Comparison of ENCODE assay signal across 20 cellular contexts in the genomic region with DNA sequence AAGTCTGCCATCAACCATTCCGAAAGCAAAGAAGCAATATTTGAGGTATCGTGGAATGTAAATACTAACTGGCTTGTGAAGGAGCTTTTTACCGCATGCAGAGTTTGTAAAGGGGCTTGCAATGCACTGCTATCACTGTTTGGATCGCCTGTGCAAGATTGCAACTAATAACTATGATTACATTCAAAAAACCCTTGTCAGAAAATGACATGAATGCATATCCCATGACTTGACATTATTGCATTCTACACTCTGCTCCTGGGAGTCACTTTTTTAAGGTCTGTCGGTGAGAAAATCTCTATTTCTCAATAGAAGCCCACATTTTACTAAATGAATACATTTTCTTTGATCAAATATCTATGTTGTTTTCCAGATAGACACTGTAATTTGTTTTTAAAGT.
A peak's percentile ranks its signal among the peaks of the same experiment; 100 is the strongest.
DNase-seq lines count a peak whose midpoint lies in the region; ATAC-seq lines count a peak whose summit lies in the region.
"Had no signal": no experiment of that assay in that cellular context is flagged by ENCODE, and none has a peak within 500 bp of the region (broad histone marks: within the 10 kb centered on the region; RNA-seq: fewer than 3 reads in every experiment).

No MANE protein-coding gene starts in this region.

- no peaks in the 10 kb centered on the region for H3K36me3 ChIP-seq in mesenchymal stem cell (ENCODE audit: control insufficient read depth in 1 of 2, insufficient read depth in 2 of 2, low read depth in 1 of 2, low read length in 2 of 2)
- H3K36me3 ChIP-seq: BLaER1 treated with 17β-estradiol and CSF1 and Interleukin-3, amounts not matched to agents 10 nM and 100 nM; HAP-1 had no signal

- H2AFZ ChIP-seq in mesenchymal stem cell (ENCODE audit: low read depth, low read length) = no peak overlapping the region
- H2AFZ ChIP-seq: GM23248 had no signal

- no peak overlapping the region for H4K8ac ChIP-seq in mesenchymal stem cell (ENCODE audit: low read length)

- WGBS in mesenchymal stem cell = 85% methylated on average over 4 of the region's 5 CpGs

- no peaks in the 10 kb centered on the region for H3K27me3 ChIP-seq in mesenchymal stem cell (ENCODE audit: control insufficient read depth in 1 of 2, insufficient read depth in 1 of 2, low read length in 2 of 2)
- H3K27me3 ChIP-seq: BLaER1 treated with 17β-estradiol and CSF1 and Interleukin-3, amounts not matched to agents 10 nM and 100 nM had no signal

- H2AK5ac ChIP-seq in mesenchymal stem cell (ENCODE audit: low read length, severe bottlenecking) = no peak overlapping the region

- H2BK15ac ChIP-seq in mesenchymal stem cell (ENCODE audit: low read depth, poor library complexity, severe bottlenecking) = no peak overlapping the region

- no peak overlapping the region for H3K4me2 ChIP-seq in mesenchymal stem cell (ENCODE audit: low read length, poor library complexity, severe bottlenecking)
- H3K4me2 ChIP-seq: BLaER1 treated with 17β-estradiol and CSF1 and Interleukin-3, amounts not matched to agents 10 nM and 100 nM had no signal

- H3K14ac ChIP-seq in mesenchymal stem cell (ENCODE audit: low read length in 2 of 2) = no peak overlapping the region

- H2BK120ac ChIP-seq in mesenchymal stem cell (ENCODE audit: low read depth, low read length) = no peak overlapping the region

- no peak overlapping the region for H2BK5ac ChIP-seq in mesenchymal stem cell (ENCODE audit: low read depth, low read length, poor library complexity, severe bottlenecking)

- H2BK12ac ChIP-seq in mesenchymal stem cell (ENCODE audit: low read length in 2 of 2) = no peak overlapping the region

- no peaks in the 10 kb centered on the region for H3K9me3 ChIP-seq in mesenchymal stem cell (ENCODE audit: control insufficient read depth, low read length)
- H3K9me3 ChIP-seq: BLaER1 treated with 17β-estradiol and CSF1 and Interleukin-3, amounts not matched to agents 10 nM and 100 nM; HAP-1 had no signal

- no peak overlapping the region for H3K4me3 ChIP-seq in mesenchymal stem cell (ENCODE audit: insufficient read depth in 1 of 2, low read depth in 1 of 2, low read length in 2 of 2)
- H3K4me3 ChIP-seq: BLaER1 treated with 17β-estradiol and CSF1 and Interleukin-3, amounts not matched to agents 10 nM and 100 nM; GM12878; GM23248; HAP-1; K562 had no signal

- no peaks in the 10 kb centered on the region for H3K79me1 ChIP-seq in mesenchymal stem cell (replicated peaks; ENCODE audit: low read length, poor library complexity, severe bottlenecking)

- H3K27ac ChIP-seq in mesenchymal stem cell (ENCODE audit: low read length, poor library complexity, severe bottlenecking) (no peak overlapping the region), substantia nigra (ENCODE audit: low read depth, low read length, poor library complexity, severe bottlenecking) (no peak overlapping the region)
- H3K27ac ChIP-seq: 22Rv1; BLaER1 treated with 17β-estradiol and CSF1 and Interleukin-3, amounts not matched to agents 10 nM and 100 nM; GM23248; HL-60 had no signal

- H3K9ac ChIP-seq in mesenchymal stem cell (ENCODE audit: low read length) = no peak overlapping the region
- H3K9ac ChIP-seq: BLaER1 treated with 17β-estradiol and CSF1 and Interleukin-3, amounts not matched to agents 10 nM and 100 nM; GM23248 had no signal

- no peak overlapping the region for H3K4ac ChIP-seq in mesenchymal stem cell (ENCODE audit: low read depth in 1 of 2, low read length in 2 of 2)

- H3K23ac ChIP-seq in mesenchymal stem cell (ENCODE audit: low read length in 2 of 2) = no peak overlapping the region

- DNase-seq in NCI-H2081 (lab: John Stamatoyannopoulos, UW) (peak; percentile 6 to 55), NCI-H2081 treated with DMSO at 0.1 percent for 48 hours (lab: John Stamatoyannopoulos, UW) (no peak), COR-L47 (lab: John Stamatoyannopoulos, UW) (peak; percentile 2), mesenchymal stem cell (peak; percentile 8), substantia nigra (lab: John Stamatoyannopoulos, UW) (no peak), NCI-H187 treated with DMSO at 0.1 percent for 48 hours (lab: John Stamatoyannopoulos, UW) (no peak)
- DNase-seq: CD8-positive, alpha-beta T cell; DMS 273 treated with DMSO at 0.1 percent for 48 hours; DMS53; DND-41; EL; GM23248; IMR-90 had no signal

- ATAC-seq in GM18870 (IDR thresholded peaks at IDR 0.05; ENCODE audit: unreplicated experiment) = no peak
- ATAC-seq: CD8-positive, alpha-beta T cell; GM12878; K562 had no signal

- H3K18ac ChIP-seq in mesenchymal stem cell (ENCODE audit: low read depth in 1 of 2, low read length in 2 of 2) = no peak overlapping the region

- H4K91ac ChIP-seq in mesenchymal stem cell (ENCODE audit: low read length) = no peak overlapping the region

- H3K4me1 ChIP-seq in mesenchymal stem cell (ENCODE audit: control insufficient read depth, insufficient read depth, low read depth, low read length) = no peaks in the 10 kb centered on the region
- H3K4me1 ChIP-seq: HAP-1 had no signal

Comparison
In these comparisons a context has a peak if more than half of its experiments do, and no peak if none do; other contexts are left out.
1. DNase-seq: peak in NCI-H2081 (2 of 2), COR-L47 (single experiment) and mesenchymal stem cell (single experiment); none in NCI-H2081 treated with DMSO at 0.1 percent for 48 hours (single experiment), substantia nigra (0 of 49) and NCI-H187 treated with DMSO at 0.1 percent for 48 hours (single experiment).